Comparison of ENCODE assay signal across 8 cellular contexts in the genomic region with DNA sequence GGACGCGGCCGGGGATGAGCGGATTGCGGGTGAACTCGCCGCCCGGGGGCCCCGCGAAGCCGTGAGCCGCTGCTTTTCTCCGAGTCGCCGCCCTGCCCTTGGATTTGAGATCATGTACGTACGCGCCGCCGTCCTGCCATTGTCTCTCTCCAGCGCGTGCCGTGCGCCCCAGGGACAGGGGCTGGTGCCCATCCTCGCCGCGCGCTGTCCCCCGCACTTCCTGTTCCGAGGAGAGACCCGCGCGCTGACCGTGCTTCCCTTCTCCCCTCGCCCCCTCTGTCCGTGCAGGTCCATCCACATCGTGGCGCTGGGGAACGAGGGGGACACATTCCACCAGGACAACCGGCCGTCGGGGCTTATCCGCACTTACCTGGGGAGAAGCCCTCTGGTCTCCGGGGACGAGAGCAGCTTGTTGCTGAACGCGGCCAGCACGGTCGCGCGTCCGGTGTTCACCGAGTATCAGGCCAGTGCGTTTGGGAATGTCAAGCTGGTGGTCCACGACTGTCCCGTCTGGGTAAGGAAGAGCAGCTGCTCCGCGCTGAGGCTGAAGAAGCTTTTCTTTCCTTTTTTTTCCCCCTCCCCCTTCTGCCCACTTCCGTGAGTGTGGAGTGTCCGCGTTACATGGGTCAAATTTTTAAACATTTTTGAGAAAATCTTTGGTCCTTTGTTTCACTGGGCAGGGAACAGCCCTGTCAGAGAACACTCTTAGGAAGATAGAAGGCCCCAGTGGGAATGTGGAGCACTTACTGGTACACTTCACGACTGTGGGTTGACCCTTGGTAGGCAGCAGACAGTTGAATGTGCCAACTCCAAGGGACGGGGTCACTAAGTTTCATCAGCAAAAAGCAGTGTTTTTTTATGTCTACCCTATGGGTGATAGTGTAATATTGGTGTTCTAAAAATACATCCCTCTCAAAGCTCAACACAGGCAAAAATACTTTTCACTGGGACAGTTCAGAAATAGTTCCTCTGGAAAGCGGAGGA. TPM values are rescaled to one million over a fixed set of nuclear protein-coding genes. Genes with fewer than 3 reads are reported as not detected.
DNase-seq lines count a peak whose midpoint lies in the region; ATAC-seq, FAIRE-seq and TF ChIP-seq lines count a peak whose summit lies in the region.

No MANE protein-coding gene starts in this region.

- peak in 9 of 10 experiments; percentile 8 to 40 (median 19) for DNase-seq in CD4-positive, alpha-beta T cell
- no peak for DNase-seq in breast epithelium (ENCODE audit: low spot score in 2 of 2)
- peak; percentile 87 for DNase-seq in kidney
- DNase-seq in stimulated activated CD4-positive, alpha-beta T cell treated with anti-CD3 and anti-CD28 coated beads, Interleukin-15, amount 100 ng/mL, for 24 hours, result peak; percentile 62
- DNase-seq in GM19240 (ENCODE audit: insufficient read length, low spot score), result no peak

- H4K20me1 ChIP-seq in SU-DHL-6 (ENCODE audit: low read depth, low read length), result no peaks in the 10 kb centered on the region

- intact Hi-C loops in CD4-positive, alpha-beta T cell (cut with DNase I, micrococcal nuclease), result no loop called here
- intact Hi-C loops in breast epithelium (cut with DNase I; ENCODE audit: low total_unique reads) (no loop called here), kidney (cut with DNase I) (no loop called here)

- no peaks in the 10 kb centered on the region for H3K36me3 ChIP-seq in SU-DHL-6 (ENCODE audit: low read length)
- no peaks in the 10 kb centered on the region for H3K36me3 ChIP-seq in breast epithelium
- no peaks in the 10 kb centered on the region for H3K36me3 ChIP-seq in kidney (ENCODE audit: control insufficient read depth in 1 of 2, insufficient read depth in 2 of 2, low read length in 2 of 2)

- ATAC-seq in CD4-positive, alpha-beta T cell (ENCODE audit: poor library complexity), result no peak
- peak; percentile 40 for ATAC-seq in GM19351 (IDR thresholded peaks at IDR 0.05; ENCODE audit: unreplicated experiment)
- ATAC-seq in HG03520 (IDR thresholded peaks at IDR 0.05; ENCODE audit: unreplicated experiment), result peak; percentile 35

- H3K4me1 Mint-ChIP-seq in CD4-positive, alpha-beta T cell (ENCODE audit: low read depth), result peaks cover 49% of the 10 kb centered on the region

- peak overlapping the region; percentile 47 for H3K4me2 ChIP-seq in SU-DHL-6 (ENCODE audit: low read depth, low read length, poor library complexity, severe bottlenecking)

- H3K9me2 ChIP-seq in SU-DHL-6 (replicated peaks; ENCODE audit: insufficient read depth, low read length), result no peaks in the 10 kb centered on the region

- no peaks in the 10 kb centered on the region for H3K4me1 ChIP-seq in breast epithelium
- peaks cover 5 to 15% of the 10 kb centered on the region in 2 donors for H3K4me1 ChIP-seq in kidney (ENCODE audit: control insufficient read depth in 1 of 2, insufficient read depth in 1 of 2, low read depth in 1 of 2, low read length in 2 of 2)

- peaks cover 28% of the 10 kb centered on the region for H3K27me3 ChIP-seq in CD4-positive, alpha-beta T cell (ENCODE audit: control insufficient read depth, insufficient read depth, low read length)
- H3K27me3 ChIP-seq in SU-DHL-6 (ENCODE audit: low read length) (no peaks in the 10 kb centered on the region), breast epithelium (no peaks in the 10 kb centered on the region)

- no peak for TF ChIP-seq POLR2A in breast epithelium (IDR thresholded peaks at IDR 0.05)

- H3K4me3 Mint-ChIP-seq in CD4-positive, alpha-beta T cell, result peak overlapping the region; percentile 89

- POLR2A ChIA-PET in CD4-positive, alpha-beta T cell (lab: Charles Lee), result interaction anchor here (1.0 to 1.6 kb wide), 3 partner anchors 49 to 112 kb away, joined by 4 to 6 read pairs (median 4); no protein-coding TSS in a partner anchor

- H3K9ac ChIP-seq in SU-DHL-6 (ENCODE audit: low read length), result peak overlapping the region; percentile 28; the same call in 1 of the 2 replicates
- peak overlapping the region; percentile 80 to 87 for H3K9ac ChIP-seq in kidney (ENCODE audit: low read length in 2 of 2)

- no peak for TF ChIP-seq CTCF in CD4-positive, alpha-beta T cell (IDR thresholded peaks at IDR 0.05)
- TF ChIP-seq CTCF in SU-DHL-6 (IDR thresholded peaks at IDR 0.05; ENCODE audit: insufficient read depth, low read length, poor library complexity, severe bottlenecking), result no peak
- no peak for TF ChIP-seq CTCF in breast epithelium (IDR thresholded peaks at IDR 0.05)
- TF ChIP-seq CTCF in kidney (IDR thresholded peaks at IDR 0.05; ENCODE audit: borderline replicate concordance, extremely low read depth, insufficient read depth), result no peak

- peaks cover 42% of the 10 kb centered on the region for H3K27me3 Mint-ChIP-seq in CD4-positive, alpha-beta T cell

- H3K79me2 ChIP-seq in SU-DHL-6 (ENCODE audit: insufficient read depth, low read length), result no peaks in the 10 kb centered on the region

- no peak overlapping the region for H3K27ac Mint-ChIP-seq in CD4-positive, alpha-beta T cell

- H3K9me3 Mint-ChIP-seq in CD4-positive, alpha-beta T cell, result no peaks in the 10 kb centered on the region

- no peaks in the 10 kb centered on the region for H3F3A ChIP-seq in SU-DHL-6 (ENCODE audit: insufficient read depth)

- no peak for FAIRE-seq in kidney (lab: Jason Lieb, UNC)

- H3K4me3 ChIP-seq in SU-DHL-6 (ENCODE audit: insufficient read depth, low read length, poor library complexity, severe bottlenecking) (peak overlapping the region; percentile 39), breast epithelium (peak overlapping the region; percentile 74 to 89 (median 86)), kidney (ENCODE audit: low read length in 2 of 2) (peak overlapping the region; percentile 82 to 83)

- CTCF ChIA-PET in CD4-positive, alpha-beta T cell (lab: Charles Lee), result interaction anchor here (1.5 kb wide), 1 partner anchor 49 kb away, joined by 3 read pairs; no protein-coding TSS in a partner anchor

- no peaks in the 10 kb centered on the region for H3K36me3 Mint-ChIP-seq in CD4-positive, alpha-beta T cell (ENCODE audit: low read depth)

- H3K27ac ChIP-seq in CD4-positive, alpha-beta T cell (ENCODE audit: low read depth, low read length), result no peak overlapping the region
- H3K27ac ChIP-seq in SU-DHL-6 (ENCODE audit: low read depth, low read length) (no peak overlapping the region), breast epithelium (peak overlapping the region; percentile 83 to 94), kidney (ENCODE audit: low read depth in 2 of 2, low read length in 2 of 2) (peak overlapping the region; percentile 84 to 87)

- no peaks in the 10 kb centered on the region for H3K9me3 ChIP-seq in CD4-positive, alpha-beta T cell (ENCODE audit: control insufficient read depth, low read length)
- H3K9me3 ChIP-seq in SU-DHL-6 (ENCODE audit: insufficient read depth, low read length) (no peaks in the 10 kb centered on the region), breast epithelium (no peaks in the 10 kb centered on the region), kidney (ENCODE audit: control insufficient read depth in 1 of 2, low read length in 2 of 2) (no peaks in the 10 kb centered on the region)

- peak overlapping the region; percentile 50 for H2AFZ ChIP-seq in SU-DHL-6 (ENCODE audit: low read depth, low read length, severe bottlenecking)

RNA-seq across cellular contexts. Expression of gene RHOBTB3, which starts 0.7 kb away (rescaled TPM):
- 1 to 10 TPM; 3.8 to 4.3 TPM for total RNA-seq in CD4-positive, alpha-beta T cell
- total RNA-seq in breast epithelium (100 to 1,000 TPM in 2 of 3 donors, 10 to 100 TPM in 1; 82.8 to 205 (median 109) TPM), kidney (54.5 TPM)
- 22.5 TPM for polyA plus RNA-seq in kidney (ENCODE audit: insufficient read depth, low read depth, low replicate concordance)

RNA-seq across cellular contexts. Expression of gene SPATA9, which starts 49.1 kb away (rescaled TPM):
- not detected for total RNA-seq in CD4-positive, alpha-beta T cell
- total RNA-seq in breast epithelium (under 1 TPM in 2 of 3 donors, not detected in 1; 0.32 to 0.33 TPM), kidney (1.0 TPM)
- 1.1 TPM for polyA plus RNA-seq in kidney (ENCODE audit: insufficient read depth, low read depth, low replicate concordance)

Comparison
In these comparisons a context has a peak if more than half of its experiments do, and no peak if none do; other contexts are left out.
1. DNase-seq: peak in CD4-positive, alpha-beta T cell (9 of 10), kidney (single experiment) and stimulated activated CD4-positive, alpha-beta T cell treated with anti-CD3 and anti-CD28 coated beads, Interleukin-15, amount 100 ng/mL, for 24 hours (single experiment); none in breast epithelium (0 of 2) and GM19240 (single experiment).
2. H3K27ac ChIP-seq: peak in breast epithelium (2 of 2) and kidney (2 of 2); none in CD4-positive, alpha-beta T cell (single experiment) and SU-DHL-6 (single experiment).
3. RNA of gene RHOBTB3, which starts 0.7 kb away (total RNA-seq): 82.8 to 205 TPM in breast epithelium and 54.5 TPM in kidney (single experiment); 3.8 to 4.3 TPM in CD4-positive, alpha-beta T cell; every median in the first group is over 10 times any median in the second.
4. Peak in every context shown above with its lines, with median percentiles within 50 percentile points of each other: H3K4me3 ChIP-seq.